Comparison of ENCODE assay signal across 8 cellular contexts in genomic region chr15:84981054-84981710, GRCh38. TPM values are rescaled to one million over a fixed set of nuclear protein-coding genes. Genes with fewer than 3 reads are reported as not detected.
DNase-seq lines count a peak whose midpoint lies in the region; ATAC-seq, FAIRE-seq and TF ChIP-seq lines count a peak whose summit lies in the region.

No MANE protein-coding gene starts in this region.

- intact Hi-C loops in Right ventricle myocardium superior (cut with DNase I): loop anchor here (5.0 kb wide), 1 partner anchor 46 kb away; no protein-coding TSS in a partner anchor
- intact Hi-C loops in pancreas (cut with DNase I): no loop called here
- intact Hi-C loops in tibial artery (cut with DNase I; ENCODE audit: low total_unique reads): no loop called here

- H3K9me3 Mint-ChIP-seq in activated naive CD8-positive, alpha-beta T cell (ENCODE audit: low read depth): no peaks in the 10 kb centered on the region

- H3K4me1 Mint-ChIP-seq in activated naive CD8-positive, alpha-beta T cell (ENCODE audit: low read depth): peaks cover 42% of the 10 kb centered on the region

- peak; percentile 96 for ATAC-seq in Right ventricle myocardium superior (ENCODE audit: poor library complexity)
- peak; percentile 76 to 92 (median 90) for ATAC-seq in pancreas

- TF ChIP-seq CTCF in GM06990 (IDR thresholded peaks at IDR 0.05; ENCODE audit: insufficient read depth, low read length, poor library complexity, severe bottlenecking): no peak
- TF ChIP-seq CTCF in HFF-Myc (IDR thresholded peaks at IDR 0.05; ENCODE audit: low read depth, low read length, missing control alignments): no peak
- peak in 2 of 4 donors; percentile 27 to 29 for TF ChIP-seq CTCF in pancreas (IDR thresholded peaks at IDR 0.05)
- peak; percentile 39 to 48 for TF ChIP-seq CTCF in tibial artery (IDR thresholded peaks at IDR 0.05)

- H3K9me3 ChIP-seq in pancreas: no peaks in the 10 kb centered on the region
- no peaks in the 10 kb centered on the region for H3K9me3 ChIP-seq in tibial artery

- peak overlapping the region; percentile 95 for H3K4me3 Mint-ChIP-seq in activated naive CD8-positive, alpha-beta T cell

- H3K27me3 Mint-ChIP-seq in activated naive CD8-positive, alpha-beta T cell: no peaks in the 10 kb centered on the region

- H3K4me1 ChIP-seq in pancreas (peaks cover 0 to 20% (median 13%) of the 10 kb centered on the region in 3 donors), tibial artery (peaks cover 0 to 40% (median 16%) of the 10 kb centered on the region in 4 donors)

- DNase-seq in GM06990 (ENCODE audit: extremely low read depth, insufficient read length) (peak; percentile 100), HFF-Myc (ENCODE audit: extremely low read depth, low read depth) (peak; percentile 76), MV-4-11 (lab: John Stamatoyannopoulos, UW) (peak; percentile 93), SK-N-DZ (ENCODE audit: low spot score) (peak; percentile 94), Right ventricle myocardium superior (peak; percentile 97), pancreas (peak; percentile 92 to 99 (median 97)), tibial artery (peak; percentile 89 to 96)

- no peaks in the 10 kb centered on the region for H3K36me3 Mint-ChIP-seq in activated naive CD8-positive, alpha-beta T cell

- peak overlapping the region; percentile 78 to 96 (median 88) for H3K27ac ChIP-seq in pancreas
- H3K27ac ChIP-seq in tibial artery: peak overlapping the region; percentile 92 to 93

- H3K27me3 ChIP-seq in GM06990 (replicated peaks; ENCODE audit: control insufficient read depth, insufficient read depth, low read length) (no peaks in the 10 kb centered on the region), pancreas (no peaks in the 10 kb centered on the region), tibial artery (no peaks in the 10 kb centered on the region)

- peak overlapping the region; percentile 93 for H3K27ac Mint-ChIP-seq in activated naive CD8-positive, alpha-beta T cell

- no peak for FAIRE-seq in pancreas (lab: Jason Lieb, UNC)

- H3K36me3 ChIP-seq in GM06990 (ENCODE audit: control insufficient read depth, insufficient read depth, low read length) (no peaks in the 10 kb centered on the region), pancreas (no peaks in the 10 kb centered on the region), tibial artery (no peaks in the 10 kb centered on the region)

- H3K4me3 ChIP-seq in GM06990 (replicated peaks; ENCODE audit: low read depth, low read length): peak overlapping the region; percentile 79
- H3K4me3 ChIP-seq in HFF-Myc (replicated peaks; ENCODE audit: low read depth, low read length): peak overlapping the region; percentile 70
- peak overlapping the region; percentile 74 to 91 (median 76) for H3K4me3 ChIP-seq in pancreas
- peak overlapping the region; percentile 77 to 93 for H3K4me3 ChIP-seq in tibial artery

- 0% methylated on average over 49 to 75 of the region's 75 CpGs for WGBS in pancreas, 2 donors

RNA-seq across cellular contexts. Expression of gene PDE8A, which starts 0.5 kb away (rescaled TPM):
- polyA plus RNA-seq in SK-N-DZ (2014; cell fraction: cytosol; rRNA removed): 13.0 and 15.0 TPM in 2 replicates
- 33.6 and 52.2 TPM in 2 replicates for polyA plus RNA-seq in SK-N-DZ (2014; cell fraction: nucleus; rRNA removed)
- total RNA-seq in Right ventricle myocardium superior (13.5 TPM), pancreas (10 to 100 TPM; 14.7 to 27.6 (median 19.2) TPM)
- polyA plus RNA-seq in pancreas: 10 to 100 TPM; 20.1 to 31.3 TPM

Comparison
In these comparisons a context has a peak if more than half of its experiments do, and no peak if none do; other contexts are left out.
1. Peak in every context shown above with its lines: DNase-seq, ATAC-seq, H3K4me3 ChIP-seq and H3K27ac ChIP-seq.
2. CTCF ChIP-seq: peak in tibial artery (2 of 2); none in GM06990 (single experiment) and HFF-Myc (single experiment).